Comparison of ENCODE assay signal across 25 cellular contexts in the genomic region with DNA sequence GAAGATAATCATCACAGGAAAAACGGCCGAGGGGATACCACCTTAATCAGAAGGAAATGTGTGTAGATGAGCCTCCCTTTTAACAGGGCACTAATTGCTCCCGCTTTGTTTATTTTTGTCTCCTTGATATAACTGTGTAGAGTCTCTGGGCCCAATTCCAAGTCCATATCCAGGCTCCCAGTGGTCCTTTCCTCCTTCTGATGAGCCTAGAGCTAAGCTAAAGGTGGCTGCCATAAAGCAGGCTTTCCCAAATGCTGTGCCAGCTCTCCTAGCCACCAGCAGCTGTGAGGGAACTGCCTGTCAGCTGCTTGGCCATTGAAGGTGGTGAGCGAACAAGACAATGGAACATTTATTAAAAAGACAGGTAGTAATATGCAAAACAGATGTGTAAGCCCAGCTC.
"Had no signal": no experiment of that assay in that cellular context is flagged by ENCODE, and none has a peak within 500 bp of the region (broad histone marks: within the 10 kb centered on the region; RNA-seq: fewer than 3 reads in every experiment).

No MANE protein-coding gene starts in this region.

- H3K4me1 ChIP-seq: adrenal gland, SJCRH30 had no signal

- H3K9me3 Mint-ChIP-seq: activated CD8-positive, alpha-beta T cell treated with anti-CD3 and anti-CD28 coated beads for 36 hours; activated naive CD8-positive, alpha-beta T cell treated with anti-CD3 and anti-CD28 coated beads, Interleukin-2, amount 10 ng/mL, durations not matched to agents 7 days and 5 days; activated T-cell treated with anti-CD3 and anti-CD28 coated beads, Interleukin-2, amount 50 U/mL, for 72 hours; activated T-helper 2 cell treated with anti-CD3 and anti-CD28 coated beads, Interferon-gamma antibody, Interleukin-2, Interleukin-4, amounts not matched to agents 10 μg/mL and 5 μg/mL and 100 μg/mL, durations not matched to agents 14 hours and 24 hours and 36 hours had no signal

- DNase-seq: activated CD4-positive, alpha-beta T cell treated with anti-CD3 and anti-CD28 coated beads for 4 hours; activated CD8-positive, alpha-beta memory T cell treated with anti-CD3 and anti-CD28 coated beads, Interleukin-2, amount 50 U/mL, for 4 hours; activated CD8-positive, alpha-beta T cell treated with anti-CD3 and anti-CD28 coated beads for 36 hours; activated gamma-delta T cell treated with Interleukin-2 at 50 U/mL for 16 hours; activated naive CD4-positive, alpha-beta T cell treated with anti-CD3 and anti-CD28 coated beads, Interleukin-2, amount 50 U/mL, for 16 hours; activated naive CD8-positive, alpha-beta T cell treated with anti-CD3 and anti-CD28 coated beads, Interleukin-2, amount 10 ng/mL, durations not matched to agents 7 days and 5 days; activated T-cell treated with anti-CD3 and anti-CD28 coated beads, Interleukin-2, amount 50 U/mL, for 72 hours; adrenal gland; anterior cingulate cortex; cerebellar nuclear complex; MG63; MV-4-11; NCI-H1930; NCI-H510A treated with DMSO at 0.1 percent for 48 hours; NCI-H774; NK-92 treated with Interleukin-12 subunit alpha and Interleukin-12 subunit beta, amount 100 ng/mL, for 24 hours; OCI-M1; RPMI8226; SK-N-SH; T-helper 1 cell had no signal

- H3K27me3 ChIP-seq: adrenal gland, MG63, SJCRH30 had no signal

- H3K27me3 Mint-ChIP-seq: activated CD8-positive, alpha-beta T cell treated with anti-CD3 and anti-CD28 coated beads for 36 hours had no signal

- H3K36me3 ChIP-seq: adrenal gland, MG63, SJCRH30 had no signal

- H3K4me1 Mint-ChIP-seq: activated naive CD8-positive, alpha-beta T cell treated with anti-CD3 and anti-CD28 coated beads, Interleukin-2, amount 10 ng/mL, durations not matched to agents 7 days and 5 days had no signal

- H3K27ac ChIP-seq: adrenal gland, KMS-11, SJCRH30 had no signal

- ATAC-seq: activated CD4-positive, CD25-positive, alpha-beta regulatory T cell treated with anti-CD3 and anti-CD28 coated beads, Interleukin-2, amount 50 U/mL, for 24 hours; activated CD8-positive, alpha-beta T cell treated with anti-CD3 and anti-CD28 coated beads for 36 hours; activated T-cell treated with anti-CD3 and anti-CD28 coated beads, Interleukin-2, amount 50 U/mL, for 72 hours; Right ventricle myocardium inferior had no signal

- H3K36me3 Mint-ChIP-seq: activated naive CD8-positive, alpha-beta T cell treated with anti-CD3 and anti-CD28 coated beads, Interleukin-2, amount 10 ng/mL, durations not matched to agents 7 days and 5 days had no signal

- H3K9me3 ChIP-seq: adrenal gland, MG63, SJCRH30, SK-N-SH had no signal

- H3K4me3 Mint-ChIP-seq: activated CD8-positive, alpha-beta T cell treated with anti-CD3 and anti-CD28 coated beads for 36 hours; activated naive CD8-positive, alpha-beta T cell treated with anti-CD3 and anti-CD28 coated beads, Interleukin-2, amount 10 ng/mL, durations not matched to agents 7 days and 5 days; activated T-cell treated with anti-CD3 and anti-CD28 coated beads, Interleukin-2, amount 50 U/mL, for 72 hours had no signal

- H3K4me3 ChIP-seq: adrenal gland, MG63, SJCRH30 had no signal

- H3K27ac Mint-ChIP-seq: activated CD8-positive, alpha-beta T cell treated with anti-CD3 and anti-CD28 coated beads for 36 hours; activated naive CD8-positive, alpha-beta T cell treated with anti-CD3 and anti-CD28 coated beads, Interleukin-2, amount 10 ng/mL, durations not matched to agents 7 days and 5 days; activated T-cell treated with anti-CD3 and anti-CD28 coated beads, Interleukin-2, amount 50 U/mL, for 72 hours; activated T-helper 2 cell treated with anti-CD3 and anti-CD28 coated beads, Interferon-gamma antibody, Interleukin-2, Interleukin-4, amounts not matched to agents 10 μg/mL and 5 μg/mL and 100 μg/mL, durations not matched to agents 14 hours and 24 hours and 36 hours had no signal
